In genomic region chr4:155529197-155529596, GRCh38 we compare ENCODE assay signal across 11 cellular contexts.
DNase-seq lines count a peak whose midpoint lies in the region; ATAC-seq and TF ChIP-seq lines count a peak whose summit lies in the region.
"Had no signal": no experiment of that assay in that cellular context is flagged by ENCODE, and none has a peak within 500 bp of the region (broad histone marks: within the 10 kb centered on the region; RNA-seq: fewer than 3 reads in every experiment).

No MANE protein-coding gene starts in this region.

- no peaks in the 10 kb centered on the region for H3K9me3 Mint-ChIP-seq in activated T-cell treated with anti-CD3 and anti-CD28 coated beads, Interleukin-2, amount 50 U/mL, for 72 hours

- H3K4me3 ChIP-seq in foreskin fibroblast (ENCODE audit: low read depth in 1 of 2, low read length in 2 of 2): no peak overlapping the region
- H3K4me3 ChIP-seq: mucosa of descending colon had no signal

- H3K27ac Mint-ChIP-seq in activated T-cell treated with anti-CD3 and anti-CD28 coated beads, Interleukin-2, amount 50 U/mL, for 72 hours: no peak overlapping the region

- no peaks in the 10 kb centered on the region for H3K4me1 Mint-ChIP-seq in activated T-cell treated with anti-CD3 and anti-CD28 coated beads, Interleukin-2, amount 50 U/mL, for 72 hours (ENCODE audit: low read depth)

- H3K4me3 Mint-ChIP-seq in activated T-cell treated with anti-CD3 and anti-CD28 coated beads, Interleukin-2, amount 50 U/mL, for 72 hours: no peak overlapping the region

- H3K36me3 Mint-ChIP-seq in activated T-cell treated with anti-CD3 and anti-CD28 coated beads, Interleukin-2, amount 50 U/mL, for 72 hours (ENCODE audit: insufficient read depth in 2 of 2): no peaks in the 10 kb centered on the region

- peak; percentile 34 for TF ChIP-seq CTCF in GM12873 (IDR thresholded peaks at IDR 0.05; ENCODE audit: insufficient read depth, low read depth, low read length, missing control alignments)
- TF ChIP-seq CTCF in foreskin fibroblast (IDR thresholded peaks at IDR 0.05; ENCODE audit: low read depth, low read length): peak; percentile 39

- DNase-seq in AG08395 (ENCODE audit: low spot score): peak; percentile 14
- peak; percentile 43 for DNase-seq in NCI-H748 treated with DMSO at 0.1 percent for 48 hours (lab: John Stamatoyannopoulos, UW)
- peak; percentile 12 to 55 for DNase-seq in foreskin fibroblast
- no peak for DNase-seq in activated T-cell treated with anti-CD3 and anti-CD28 coated beads, Interleukin-2, amount 50 U/mL, for 72 hours
- no peak for DNase-seq in NOMO-1 treated with DMSO at 0.1 percent for 48 hours (lab: John Stamatoyannopoulos, UW; ENCODE audit: unreplicated experiment)
- no peak for DNase-seq in islet precursor cell
- DNase-seq: stimulated activated CD4-positive, alpha-beta T cell treated with anti-CD3 and anti-CD28 coated beads, Interleukin-4, amount 100 ng/mL, for 1 hour had no signal

- no peak for ATAC-seq in GM19467 (IDR thresholded peaks at IDR 0.05; ENCODE audit: unreplicated experiment)
- ATAC-seq in activated T-cell treated with anti-CD3 and anti-CD28 coated beads, Interleukin-2, amount 50 U/mL, for 72 hours (replicated peaks in 1 of 2): no peak
- ATAC-seq: mucosa of descending colon, Panc1 had no signal

- H3K27me3 Mint-ChIP-seq in activated T-cell treated with anti-CD3 and anti-CD28 coated beads, Interleukin-2, amount 50 U/mL, for 72 hours (ENCODE audit: low read depth): peaks cover 10% of the 10 kb centered on the region

Comparison
In these comparisons a context has a peak if more than half of its experiments do, and no peak if none do; other contexts are left out.
1. DNase-seq: peak in AG08395 (single experiment), NCI-H748 treated with DMSO at 0.1 percent for 48 hours (single experiment) and foreskin fibroblast (2 of 2); none in activated T-cell treated with anti-CD3 and anti-CD28 coated beads, Interleukin-2, amount 50 U/mL, for 72 hours (0 of 2), NOMO-1 treated with DMSO at 0.1 percent for 48 hours (single experiment) and islet precursor cell (single experiment).